Comparison of ENCODE assay signal across 29 cellular contexts in genomic region chr3:46830801-46831200, GRCh38. TPM values are rescaled to one million over a fixed set of nuclear protein-coding genes. Genes with fewer than 3 reads are reported as not detected.
"Had no signal": no experiment of that assay in that cellular context is flagged by ENCODE, and none has a peak within 500 bp of the region (broad histone marks: within the 10 kb centered on the region; RNA-seq: fewer than 3 reads in every experiment).

No MANE protein-coding gene starts in this region.

- H3K27me3 Mint-ChIP-seq: activated CD4-positive, alpha-beta T cell treated with anti-CD3 and anti-CD28 coated beads for 36 hours; activated T-cell treated with anti-CD3 and anti-CD28 coated beads, Interleukin-2, amount 50 U/mL, for 24 hours; central memory CD8-positive, alpha-beta T cell had no signal

- H3K4me3 Mint-ChIP-seq: activated CD4-positive, alpha-beta memory T cell treated with anti-CD3 and anti-CD28 coated beads, Interleukin-2, amount 10 ng/mL, durations not matched to agents 7 days and 5 days; activated CD4-positive, alpha-beta T cell treated with anti-CD3 and anti-CD28 coated beads for 36 hours; activated naive CD4-positive, alpha-beta T cell treated with anti-CD3 and anti-CD28 coated beads for 36 hours; activated naive CD8-positive, alpha-beta T cell treated with anti-CD3 and anti-CD28 coated beads for 36 hours; activated T-cell treated with anti-CD3 and anti-CD28 coated beads, Interleukin-2, amount 50 U/mL, for 24 hours; central memory CD8-positive, alpha-beta T cell had no signal

- H3K4me3 ChIP-seq: SJCRH30, SK-N-MC had no signal

- ATAC-seq: activated CD4-positive, alpha-beta T cell treated with anti-CD3 and anti-CD28 coated beads for 36 hours; Panc1 had no signal

- H3K9me3 ChIP-seq: SJCRH30 had no signal

- H3K27ac Mint-ChIP-seq: activated CD4-positive, alpha-beta memory T cell treated with anti-CD3 and anti-CD28 coated beads, Interleukin-2, amount 10 ng/mL, durations not matched to agents 7 days and 5 days; activated CD4-positive, alpha-beta T cell treated with anti-CD3 and anti-CD28 coated beads for 36 hours; activated naive CD4-positive, alpha-beta T cell treated with anti-CD3 and anti-CD28 coated beads for 36 hours; activated T-cell treated with anti-CD3 and anti-CD28 coated beads, Interleukin-2, amount 50 U/mL, for 24 hours had no signal

- H3K27ac ChIP-seq: brain microvascular endothelial cell, SJCRH30, SK-N-MC had no signal

- DNase-seq: activated CD4-positive, alpha-beta memory T cell treated with anti-CD3 and anti-CD28 coated beads, Interleukin-2, amount 10 ng/mL, durations not matched to agents 7 days and 5 days; activated CD4-positive, alpha-beta T cell treated with anti-CD3 and anti-CD28 coated beads for 36 hours; activated CD4-positive, alpha-beta T cell treated with anti-CD3 and anti-CD28 coated beads, Interleukin-2, amount 50 U/mL, for 1 hour; activated CD8-positive, alpha-beta memory T cell treated with anti-CD3 and anti-CD28 coated beads for 24 hours; activated gamma-delta T cell treated with Interleukin-2 at 50 U/mL for 16 hours; activated naive CD4-positive, alpha-beta T cell treated with anti-CD3 and anti-CD28 coated beads for 36 hours; activated naive CD8-positive, alpha-beta T cell treated with anti-CD3 and anti-CD28 coated beads for 36 hours; activated T-cell treated with anti-CD3 and anti-CD28 coated beads, Interleukin-2, amount 50 U/mL, for 24 hours; amniotic stem cell; aorta; brain microvascular endothelial cell; Karpas-422; KBM-7; NCI-H1105; NCI-H1417 treated with DMSO at 0.1 percent for 48 hours; NCI-H1694 treated with DMSO at 0.1 percent for 48 hours; NCI-H2029; NCI-H345; NCI-H524 treated with DMSO at 0.1 percent for 48 hours; SHP77; SJCRH30 had no signal

- H3K4me1 ChIP-seq: SJCRH30 had no signal

- H3K9me3 Mint-ChIP-seq: activated CD4-positive, alpha-beta memory T cell treated with anti-CD3 and anti-CD28 coated beads, Interleukin-2, amount 10 ng/mL, durations not matched to agents 7 days and 5 days; activated naive CD4-positive, alpha-beta T cell treated with anti-CD3 and anti-CD28 coated beads for 36 hours; activated T-cell treated with anti-CD3 and anti-CD28 coated beads, Interleukin-2, amount 50 U/mL, for 24 hours; central memory CD8-positive, alpha-beta T cell had no signal

- H3K4me1 Mint-ChIP-seq: activated CD4-positive, alpha-beta memory T cell treated with anti-CD3 and anti-CD28 coated beads, Interleukin-2, amount 10 ng/mL, durations not matched to agents 7 days and 5 days had no signal

- H3K27me3 ChIP-seq: brain microvascular endothelial cell, SJCRH30 had no signal

- H3K36me3 ChIP-seq: brain microvascular endothelial cell, SJCRH30 had no signal

RNA-seq across cellular contexts. Expression of gene MYL3, which starts 32.4 kb away (rescaled TPM):
- total RNA-seq: activated CD4-positive, alpha-beta memory T cell treated with anti-CD3 and anti-CD28 coated beads, Interleukin-2, amount 10 ng/mL, durations not matched to agents 7 days and 5 days; activated CD4-positive, alpha-beta T cell treated with anti-CD3 and anti-CD28 coated beads for 36 hours; activated naive CD4-positive, alpha-beta T cell treated with anti-CD3 and anti-CD28 coated beads for 36 hours; activated naive CD8-positive, alpha-beta T cell treated with anti-CD3 and anti-CD28 coated beads for 36 hours; MCF 10A; NCI-H460; RPMI7951; SJCRH30; T-helper 1 cell treated with Interleukin-12 subunit alpha and Interleukin-12 subunit beta and Interleukin-4 antibody, amounts not matched to agents 30 ng/mL and 1 ng/mL, for 36 hours; T-helper 2 cell treated with Interferon-gamma antibody and Interleukin-4, amounts not matched to agents 100 ng/mL and 5 ng/mL, for 36 hours had no signal

RNA-seq across cellular contexts. Expression of gene PTH1R, which starts 46.7 kb away (rescaled TPM):
- total RNA-seq: activated CD4-positive, alpha-beta memory T cell treated with anti-CD3 and anti-CD28 coated beads, Interleukin-2, amount 10 ng/mL, durations not matched to agents 7 days and 5 days; activated CD4-positive, alpha-beta T cell treated with anti-CD3 and anti-CD28 coated beads for 36 hours; activated naive CD4-positive, alpha-beta T cell treated with anti-CD3 and anti-CD28 coated beads for 36 hours; activated naive CD8-positive, alpha-beta T cell treated with anti-CD3 and anti-CD28 coated beads for 36 hours; MCF 10A; RPMI7951; T-helper 1 cell treated with Interleukin-12 subunit alpha and Interleukin-12 subunit beta and Interleukin-4 antibody, amounts not matched to agents 30 ng/mL and 1 ng/mL, for 36 hours; T-helper 2 cell treated with Interferon-gamma antibody and Interleukin-4, amounts not matched to agents 100 ng/mL and 5 ng/mL, for 36 hours had no signal
